In the genomic region with DNA sequence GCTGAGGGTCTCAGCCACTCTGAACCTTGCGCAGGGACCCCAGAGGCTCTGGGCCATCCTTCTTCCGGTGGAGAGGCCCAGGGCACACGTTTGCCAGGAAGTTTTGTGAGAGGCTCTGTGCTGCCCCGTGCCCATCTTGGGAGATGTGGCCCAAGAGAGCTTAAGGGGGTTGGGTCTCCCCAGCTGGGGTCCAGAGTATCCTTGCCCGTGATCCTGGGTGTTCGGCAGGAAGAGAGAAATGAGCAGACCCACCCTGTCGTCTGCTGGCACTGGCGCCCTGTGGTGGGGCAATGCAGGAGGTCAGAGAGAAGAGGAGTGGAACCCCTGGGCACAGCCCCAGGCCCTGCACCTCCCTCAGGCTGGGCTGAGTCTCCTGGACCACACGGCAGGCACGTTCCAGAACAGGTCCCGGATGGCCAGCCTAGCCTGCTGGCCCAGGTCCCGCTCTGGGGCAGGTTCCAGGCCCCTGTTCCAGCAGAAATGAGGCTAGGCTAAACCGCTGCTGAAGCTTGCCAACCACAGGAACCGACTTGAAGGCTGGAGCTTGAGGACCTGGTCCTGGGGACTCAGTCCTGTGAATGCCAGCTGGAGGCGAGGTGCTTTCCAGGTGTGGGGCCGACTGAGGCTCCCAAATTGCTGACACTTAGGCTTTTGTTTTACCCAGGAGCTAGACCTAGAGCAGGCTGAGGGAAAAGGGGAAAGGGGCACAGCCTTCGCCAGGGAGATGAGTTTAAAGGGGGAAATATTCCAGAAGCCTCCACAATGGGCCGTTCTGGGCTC, we compare ENCODE assay signal across 24 cellular contexts. TPM values are rescaled to one million over a fixed set of nuclear protein-coding genes. Genes with fewer than 3 reads are reported as not detected.
DNase-seq lines count a peak whose midpoint lies in the region; FAIRE-seq and TF ChIP-seq lines count a peak whose summit lies in the region.
"Had no signal": no experiment of that assay in that cellular context is flagged by ENCODE, and none has a peak within 500 bp of the region (broad histone marks: within the 10 kb centered on the region; RNA-seq: fewer than 3 reads in every experiment).

No MANE protein-coding gene starts in this region.

- no peaks in the 10 kb centered on the region for H3K79me1 ChIP-seq in H1 (ENCODE audit: low read depth, low read length)

- 0 out of 2 replicates have a peak overlapping the region, but pooled peaks have one; percentile 13 for H2AK5ac ChIP-seq in H1 (ENCODE audit: low read depth, low read length)

- H4K5ac ChIP-seq in H1 (ENCODE audit: insufficient read length, low read depth, low read length), result no peak overlapping the region

- no peak for TF ChIP-seq EP300 in H1 (IDR thresholded peaks at IDR 0.05; ENCODE audit: borderline replicate concordance in 1 of 2, low read depth in 2 of 2, low read length in 2 of 2)

- no peaks in the 10 kb centered on the region; the same call in 1 of the 2 replicates for H3K23me2 ChIP-seq in H1 (ENCODE audit: low read depth, low read length)

- H3K36me3 ChIP-seq in H1 (ENCODE audit: control insufficient read depth in 2 of 4, insufficient read depth in 4 of 4, low read length in 3 of 4), result no peaks in the 10 kb centered on the region; a peak in 1 of 8 replicates
- no peaks in the 10 kb centered on the region for H3K36me3 ChIP-seq in keratinocyte (ENCODE audit: control insufficient read depth in 2 of 2, extremely low read depth in 1 of 2, insufficient read depth in 2 of 2, low read length in 2 of 2)
- H3K36me3 ChIP-seq in testis (ENCODE audit: low read depth, missing control alignments), result no peaks in the 10 kb centered on the region
- no peaks in the 10 kb centered on the region for H3K36me3 ChIP-seq in CD4-positive, alpha-beta memory T cell (ENCODE audit: insufficient read depth, low read length)
- no peaks in the 10 kb centered on the region for H3K36me3 ChIP-seq in esophagus squamous epithelium
- H3K36me3 ChIP-seq: breast epithelium, upper lobe of left lung had no signal

- TF ChIP-seq RAD21 in H1 (IDR thresholded peaks at IDR 0.05 in 1 of 2, conservative IDR thresholded peaks at IDR 0.05 in 1 of 2; ENCODE audit: low read depth in 2 of 2, low read length in 2 of 2), result no peak

- no peaks in the 10 kb centered on the region for H3K9me1 ChIP-seq in keratinocyte (ENCODE audit: control insufficient read depth, extremely low read depth, insufficient read depth, low read length)

- H4K20me1 ChIP-seq in H1 (replicated peaks in 1 of 2; ENCODE audit: control insufficient read depth in 1 of 2, insufficient read depth in 2 of 2, low read length in 2 of 2), result no peaks in the 10 kb centered on the region
- H4K20me1 ChIP-seq in keratinocyte (ENCODE audit: control insufficient read depth, extremely low read depth, insufficient read depth, low read length), result no peaks in the 10 kb centered on the region

- H3K4me2 ChIP-seq in H1 (ENCODE audit: insufficient read depth in 1 of 2, low read depth in 2 of 2, low read length in 2 of 2), result no peak overlapping the region
- H3K4me2 ChIP-seq in keratinocyte (ENCODE audit: control insufficient read depth, extremely low read depth, insufficient read depth, low read depth, low read length), result peak overlapping the region; percentile 71

- H3K27me3 Mint-ChIP-seq in CD4-positive, alpha-beta memory T cell, result peaks cover 7% of the 10 kb centered on the region in 2 donors

- no peak overlapping the region for H2BK120ac ChIP-seq in H1 (replicated peaks; ENCODE audit: low read depth, low read length)

- peak overlapping the region; percentile 30 for H4K91ac ChIP-seq in H1 (replicated peaks; ENCODE audit: insufficient read length, low read length)

- H3K9ac ChIP-seq in H1 (replicated peaks in 1 of 4; ENCODE audit: extremely low read depth in 1 of 4, low read depth in 3 of 4, low read length in 3 of 4) (no peak overlapping the region), keratinocyte (ENCODE audit: control insufficient read depth, extremely low read depth, insufficient read depth, low read length) (peak overlapping the region; percentile 18)

- H2AFZ ChIP-seq in H1 (ENCODE audit: low read length) (no peak overlapping the region), keratinocyte (ENCODE audit: control insufficient read depth, low read length) (peak overlapping the region; percentile 40)

- 0 out of 2 replicates have a peak overlapping the region, but pooled peaks have one; percentile 18 for H2BK20ac ChIP-seq in H1 (ENCODE audit: low read length)

- no peak overlapping the region for H3K56ac ChIP-seq in H1 (replicated peaks; ENCODE audit: insufficient read length, low read depth, low read length)

- no peaks in the 10 kb centered on the region for H3K9me3 ChIP-seq in H1 (ENCODE audit: insufficient read depth in 2 of 2, low read depth in 1 of 2, low read length in 1 of 2)
- H3K9me3 ChIP-seq in keratinocyte (ENCODE audit: control insufficient read depth, low read depth, low read length), result no peaks in the 10 kb centered on the region
- no peaks in the 10 kb centered on the region for H3K9me3 ChIP-seq in testis
- no peaks in the 10 kb centered on the region for H3K9me3 ChIP-seq in CD4-positive, alpha-beta memory T cell (ENCODE audit: control insufficient read depth in 1 of 2, low read length in 2 of 2)
- H3K9me3 ChIP-seq in esophagus squamous epithelium, result no peaks in the 10 kb centered on the region
- H3K9me3 ChIP-seq: breast epithelium, upper lobe of left lung had no signal

- no peak overlapping the region for H3K4me3 Mint-ChIP-seq in CD4-positive, alpha-beta memory T cell
- H3K4me3 Mint-ChIP-seq: activated naive CD4-positive, alpha-beta T cell treated with anti-CD3 and anti-CD28 coated beads for 36 hours; CD4-positive, alpha-beta T cell; effector memory CD8-positive, alpha-beta T cell; T-cell had no signal

- no peaks in the 10 kb centered on the region; a peak in 1 of 7 replicates for H3K27me3 ChIP-seq in H1 (replicated peaks in 1 of 4; ENCODE audit: control insufficient read depth in 3 of 4, extremely low read depth in 1 of 4, insufficient read depth in 3 of 4, low read length in 3 of 4)
- no peaks in the 10 kb centered on the region for H3K27me3 ChIP-seq in keratinocyte (ENCODE audit: control insufficient read depth, extremely low read depth, insufficient read depth, low read length)
- H3K27me3 ChIP-seq in testis, result no peaks in the 10 kb centered on the region
- no peaks in the 10 kb centered on the region for H3K27me3 ChIP-seq in CD4-positive, alpha-beta memory T cell (ENCODE audit: insufficient read depth, low read length)
- peaks cover 0 to 7% (median 0%) of the 10 kb centered on the region in 4 donors for H3K27me3 ChIP-seq in esophagus squamous epithelium
- H3K27me3 ChIP-seq: breast epithelium, upper lobe of left lung had no signal

- H3K18ac ChIP-seq in H1 (ENCODE audit: extremely low read depth, low read length), result no peak overlapping the region

- no peak overlapping the region for H2BK5ac ChIP-seq in H1 (ENCODE audit: low read depth, low read length)

- H3K4ac ChIP-seq in H1 (replicated peaks; ENCODE audit: insufficient read length, low read depth, low read length), result no peak overlapping the region

- no peaks in the 10 kb centered on the region for H3K79me2 ChIP-seq in H1 (ENCODE audit: control insufficient read depth in 1 of 2, insufficient read depth in 2 of 2, low read length in 2 of 2)
- no peaks in the 10 kb centered on the region for H3K79me2 ChIP-seq in keratinocyte (ENCODE audit: control insufficient read depth, insufficient read depth, low read length)

- H2BK15ac ChIP-seq in H1 (ENCODE audit: low read length), result no peak overlapping the region

- H3K27ac ChIP-seq in H1 (ENCODE audit: low read depth, low read length), result no peak overlapping the region
- peak overlapping the region; percentile 92 for H3K27ac ChIP-seq in keratinocyte (ENCODE audit: control insufficient read depth, insufficient read depth, low read length)
- no peak overlapping the region for H3K27ac ChIP-seq in testis
- no peak overlapping the region for H3K27ac ChIP-seq in CD4-positive, alpha-beta memory T cell (ENCODE audit: low read depth, low read length)
- peak overlapping the region in 2 of 4 donors; percentile 7 to 34 for H3K27ac ChIP-seq in esophagus squamous epithelium
- H3K27ac ChIP-seq: breast epithelium, upper lobe of left lung had no signal

- FAIRE-seq in H1 (lab: Jason Lieb, UNC) (no peak), keratinocyte (lab: Jason Lieb, UNC) (peak; percentile 63), urothelium cell line (lab: Jason Lieb, UNC) (no peak)
- FAIRE-seq: G401.6, GM19239 had no signal

- peaks cover 0 to 5% (median 2%) of the 10 kb centered on the region in 4 experiments; a peak in 4 of 7 replicates for H3K4me1 ChIP-seq in H1 (replicated peaks in 1 of 4; ENCODE audit: control insufficient read depth in 3 of 4, insufficient read depth in 4 of 4, low read length in 3 of 4)
- peaks cover 46% of the 10 kb centered on the region for H3K4me1 ChIP-seq in keratinocyte (ENCODE audit: control insufficient read depth, extremely low read depth, insufficient read depth, low read length)
- H3K4me1 ChIP-seq in testis, result peaks cover 13% of the 10 kb centered on the region
- no peaks in the 10 kb centered on the region for H3K4me1 ChIP-seq in CD4-positive, alpha-beta memory T cell (ENCODE audit: insufficient read depth, low read length)
- peaks cover 5 to 47% (median 17%) of the 10 kb centered on the region in 3 donors for H3K4me1 ChIP-seq in esophagus squamous epithelium

- H3K4me1 Mint-ChIP-seq in CD4-positive, alpha-beta memory T cell, result no peaks in the 10 kb centered on the region
- H3K4me1 Mint-ChIP-seq: T-cell had no signal

- no peak overlapping the region for H3K14ac ChIP-seq in H1 (ENCODE audit: insufficient read length)

- POLR2A ChIA-PET in H1 (lab: Charles Lee; ENCODE audit: partially characterized antibody), result interaction anchor here (1.4 kb wide), 1 partner anchor 8 kb away, joined by 4 read pairs; no protein-coding TSS in a partner anchor
- POLR2A ChIA-PET in CD4-positive, alpha-beta memory T cell (lab: Charles Lee; ENCODE audit: partially characterized antibody), result no interaction called here

- WGBS in H1 (ENCODE audit: extremely low coverage in 1 of 2, insufficient coverage in 1 of 2, insufficient read length in 1 of 2, insufficient replicate concordance in 2 of 2, low coverage in 1 of 2, low lambda C conversion rate in 2 of 2, missing lambda C conversion rate in 1 of 2), 2 experiments, result 92% methylated on average over 18 of the region's 18 CpGs; no CpG with 5 or more reads in 1 of the 2 experiments
- WGBS in testis, 2 donors, result 76 to 78% methylated on average over 13 to 15 of the region's 18 CpGs
- WGBS in esophagus squamous epithelium, 2 donors, result 16% methylated on average over 7 of the region's 18 CpGs; no CpG with 5 or more reads in 1 of the 2 donors

- no peak for TF ChIP-seq CTCF in LNCaP clone FGC (IDR thresholded peaks at IDR 0.05; ENCODE audit: control insufficient read depth, extremely low read depth, insufficient read depth)
- TF ChIP-seq CTCF in H1 (IDR thresholded peaks at IDR 0.05; ENCODE audit: control extremely low read depth in 1 of 3, insufficient read depth in 1 of 3, low read depth in 1 of 3, low read length in 3 of 3), result no peak
- TF ChIP-seq CTCF in keratinocyte (optimal IDR thresholded peaks at IDR 0.05 in 1 of 3, IDR thresholded peaks at IDR 0.05 in 1 of 3, conservative IDR thresholded peaks at IDR 0.05 in 1 of 3; ENCODE audit: extremely low read depth in 1 of 3, insufficient read depth in 2 of 3, low read length in 3 of 3), result no peak
- TF ChIP-seq CTCF in testis (IDR thresholded peaks at IDR 0.05), result no peak
- TF ChIP-seq CTCF in esophagus squamous epithelium (IDR thresholded peaks at IDR 0.05), result no peak

- TF ChIP-seq POLR2A in H1 (IDR thresholded peaks at IDR 0.05; ENCODE audit: control extremely low read depth in 1 of 2, low read depth in 2 of 2, low read length in 2 of 2) (no peak), testis (IDR thresholded peaks at IDR 0.05) (no peak), esophagus squamous epithelium (IDR thresholded peaks at IDR 0.05) (no peak)

- no peak overlapping the region for H3K27ac Mint-ChIP-seq in CD4-positive, alpha-beta memory T cell
- H3K27ac Mint-ChIP-seq: activated naive CD4-positive, alpha-beta T cell treated with anti-CD3 and anti-CD28 coated beads for 36 hours; CD4-positive, alpha-beta T cell; effector memory CD8-positive, alpha-beta T cell; IgD-negative memory B cell; T-cell had no signal

- CTCF ChIA-PET in H1 (lab: Charles Lee; ENCODE audit: partially characterized antibody), result interaction anchor here (0.9 to 7.3 kb wide), 11 partner anchors 10 to 122 kb away, joined by 3 to 63 read pairs (median 5); partner anchors contain the start of gene PLA2G4F
- CTCF ChIA-PET in CD4-positive, alpha-beta memory T cell (lab: Charles Lee; ENCODE audit: partially characterized antibody), result interaction anchor here (1.9 kb wide), 1 partner anchor 9 kb away, joined by 8 read pairs; no protein-coding TSS in a partner anchor

- 0 out of 2 replicates have a peak overlapping the region, but pooled peaks have one; percentile 27 for H2BK12ac ChIP-seq in H1 (ENCODE audit: low read depth, low read length)

- dilution Hi-C loops in keratinocyte (cut with MboI; ENCODE audit: extremely low pct_ligation_motif_present, low sequenced_read_pairs), result no loop called here

- intact Hi-C loops in testis (cut with DNase I; ENCODE audit: low total_unique reads) (no loop called here), esophagus squamous epithelium (cut with DNase I) (no loop called here)
- intact Hi-C loops in CD4-positive, alpha-beta memory T cell (cut with micrococcal nuclease), result no loop called here

- H3K4me3 ChIP-seq in LNCaP clone FGC (ENCODE audit: low read depth, low read length) (no peak overlapping the region), H1 (ENCODE audit: extremely low read depth in 1 of 4, insufficient read depth in 2 of 4, low read depth in 3 of 4, low read length in 4 of 4) (no peak overlapping the region), keratinocyte (ENCODE audit: control insufficient read depth in 2 of 3, extremely low read depth in 1 of 3, insufficient read depth in 2 of 3, low read depth in 1 of 3, low read length in 3 of 3) (peak overlapping the region in 2 of 3 experiments; percentile 3 to 30), testis (no peak overlapping the region), esophagus squamous epithelium (no peak overlapping the region)
- H3K4me3 ChIP-seq in CD4-positive, alpha-beta memory T cell (ENCODE audit: low read length in 2 of 2), result no peak overlapping the region
- H3K4me3 ChIP-seq: breast epithelium, upper lobe of left lung had no signal

- no peaks in the 10 kb centered on the region for H3K36me3 Mint-ChIP-seq in CD4-positive, alpha-beta memory T cell
- H3K36me3 Mint-ChIP-seq: IgD-negative memory B cell, T-cell had no signal

- H3K23ac ChIP-seq in H1 (ENCODE audit: insufficient read length), result no peak overlapping the region

- H4K8ac ChIP-seq in H1 (ENCODE audit: extremely low read depth, insufficient read depth, low read length), result 0 out of 2 replicates have a peak overlapping the region, but pooled peaks have one; percentile 8

- H3K9me3 Mint-ChIP-seq in CD4-positive, alpha-beta memory T cell, result no peaks in the 10 kb centered on the region
- H3K9me3 Mint-ChIP-seq: activated naive CD4-positive, alpha-beta T cell treated with anti-CD3 and anti-CD28 coated beads for 36 hours; CD4-positive, alpha-beta T cell; effector memory CD8-positive, alpha-beta T cell; IgD-negative memory B cell; T-cell had no signal

- peak; percentile 54 for DNase-seq in LNCaP clone FGC (ENCODE audit: low read depth)
- DNase-seq in H1 (ENCODE audit: low read depth in 1 of 2, low spot score in 2 of 2), result no peak
- DNase-seq in keratinocyte (ENCODE audit: low read depth, low spot score), result peak; percentile 13
- peak; percentile 59 for DNase-seq in testis
- no peak for DNase-seq in CD4-positive, alpha-beta memory T cell
- DNase-seq in urothelium cell line (ENCODE audit: low spot score), result no peak
- no peak for DNase-seq in NCI-H146 (lab: John Stamatoyannopoulos, UW)
- DNase-seq in esophagus squamous epithelium (lab: John Stamatoyannopoulos, UW), result no peak
- DNase-seq: activated CD8-positive, alpha-beta memory T cell treated with anti-CD3 and anti-CD28 coated beads, Interleukin-2, amount 50 U/mL, for 4 hours; activated naive CD4-positive, alpha-beta T cell treated with anti-CD3 and anti-CD28 coated beads for 36 hours; CD4-positive, alpha-beta T cell; effector memory CD8-positive, alpha-beta T cell; NCI-H1417 treated with DMSO at 0.1 percent for 48 hours; stimulated activated CD4-positive, alpha-beta T cell treated with anti-CD3 and anti-CD28 coated beads, Interleukin-1b, Interleukin-23, amount 100 ng/mL, for 48 hours; stimulated activated CD8-positive, alpha-beta memory T cell treated with anti-CD3 and anti-CD28 coated beads, Interleukin-4, amount 100 ng/mL, for 48 hours; T-cell had no signal

RNA-seq across cellular contexts. Expression of gene PLA2G4D, which starts 1.5 kb away (rescaled TPM):
- total RNA-seq in H1 (2021; fragmentation: NEBNext Ultra II Directional; extraction: Animal tissue kit (Norgen Biotek cat#: 25700)), result 0.07 and 0.33 TPM in 2 replicates
- polyA plus RNA-seq in H1 (2011; rRNA removed) (0.18 and 0.20 TPM in 2 replicates), keratinocyte (0.45 to 1.5 TPM (median 0.69 TPM) in 3 replicates), testis (ENCODE audit: insufficient read depth, low read depth, low replicate concordance) (0.11 TPM)
- 0.14 TPM for polyA plus RNA-seq in H1 (2011; cell fraction: cytosol; rRNA removed)
- 0.67 TPM for polyA plus RNA-seq in H1 (2011; cell fraction: nucleus; rRNA removed)
- polyA plus RNA-seq in H1 (2012, experiment 1 of 2), result 0.06 to 0.13 TPM (median 0.09 TPM) in 3 of 4 replicates, not detected in the other
- polyA plus RNA-seq in H1 (2012, experiment 2 of 2), result 0.09 TPM
- polyA plus RNA-seq in H1 (2013, experiment 1 of 2), result 0.10 TPM
- 0.06 TPM for polyA plus RNA-seq in H1 (2013, experiment 2 of 2)
- 0.22 TPM in 1 of 2 replicates, not detected in the other for polyA minus RNA-seq in H1 (2011; rRNA and poly(A)+ RNA removed)
- not detected for polyA minus RNA-seq in H1 (2011; cell fraction: cytosol; rRNA and poly(A)+ RNA removed)
- 0.30 TPM for polyA minus RNA-seq in H1 (2011; cell fraction: nucleus; rRNA and poly(A)+ RNA removed)
- 11.3 TPM for polyA plus RNA-seq in keratinocyte (2011; ENCODE audit: low read depth)
- 0.23 and 0.32 TPM in 2 replicates for polyA plus RNA-seq in keratinocyte (2011; cell fraction: cytosol; rRNA removed)
- polyA plus RNA-seq in keratinocyte (2011; cell fraction: nucleus; rRNA removed), result 2.0 and 2.3 TPM in 2 replicates
- polyA plus RNA-seq in keratinocyte (2012; ENCODE audit: low replicate concordance), result 0.37 and 24.3 TPM in 2 replicates
- polyA minus RNA-seq in keratinocyte, result 0.42 to 1.5 TPM (median 0.49 TPM) in 3 replicates
- polyA minus RNA-seq in keratinocyte (2011; cell fraction: cytosol; rRNA and poly(A)+ RNA removed), result 0.58 TPM
- polyA minus RNA-seq in keratinocyte (2011; cell fraction: nucleus; rRNA and poly(A)+ RNA removed), result 1.7 and 1.8 TPM in 2 replicates
- total RNA-seq in testis (under 1 TPM; 0.16 to 0.43 TPM), esophagus squamous epithelium (1 to 10 TPM in 1 of 4 donors, under 1 TPM in 3; 0.19 to 5.9 (median 0.23) TPM)
- total RNA-seq in CD4-positive, alpha-beta memory T cell, result not detected
- not detected for polyA plus RNA-seq in CD4-positive, alpha-beta memory T cell
- total RNA-seq: activated naive CD4-positive, alpha-beta T cell treated with anti-CD3 and anti-CD28 coated beads for 36 hours; breast epithelium; CD4-positive, alpha-beta T cell; glomerular endothelial cell; myocyte; NCI-H460; T-cell; upper lobe of left lung had no signal
- polyA plus RNA-seq: IgD-negative memory B cell had no signal

Comparison
In these comparisons a context has a peak if more than half of its experiments do, and no peak if none do; other contexts are left out.
1. DNase-seq: peak in LNCaP clone FGC (single experiment), keratinocyte (single experiment) and testis (single experiment); none in H1 (0 of 2), CD4-positive, alpha-beta memory T cell (0 of 5), urothelium cell line (single experiment), NCI-H146 (single experiment) and esophagus squamous epithelium (single experiment).
2. H3K4me3 ChIP-seq: peak in keratinocyte (2 of 3); none in LNCaP clone FGC (single experiment), H1 (0 of 4), testis (0 of 2), CD4-positive, alpha-beta memory T cell (0 of 2) and esophagus squamous epithelium (0 of 4).